8 cellular contexts compared by ENCODE assay signal in genomic region chr19:11881151-11881800, GRCh38. TPM values are rescaled to one million over a fixed set of nuclear protein-coding genes. Genes with fewer than 3 reads are reported as not detected.
A peak's percentile ranks its signal among the peaks of the same experiment; 100 is the strongest.
DNase-seq lines count a peak whose midpoint lies in the region; ATAC-seq and TF ChIP-seq lines count a peak whose summit lies in the region.

No MANE protein-coding gene starts in this region.

- no peak overlapping the region for H4K91ac ChIP-seq in trophoblast cell (ENCODE audit: low read depth, low read length)

- intact Hi-C loops in aorta (cut with DNase I) = loop anchor here (5.0 to 10.0 kb wide), 3 partner anchors 86 to 174 kb away; partner anchors contain the start of genes ZNF491 (in 1 of the 2) and ZNF878 (in 1 of the 2)

- H2BK12ac ChIP-seq in trophoblast cell (ENCODE audit: low read length) = no peak overlapping the region

- no peak overlapping the region for H3K23ac ChIP-seq in trophoblast cell (ENCODE audit: low read length)

- H4K8ac ChIP-seq in trophoblast cell (ENCODE audit: low read depth, low read length) = no peak overlapping the region

- no peaks in the 10 kb centered on the region for H3K79me1 ChIP-seq in trophoblast cell (ENCODE audit: low read length)

- H2BK5ac ChIP-seq in trophoblast cell (ENCODE audit: low read depth, low read length, poor library complexity) = no peak overlapping the region

- peaks cover 6% of the 10 kb centered on the region; the same call in 1 of the 2 replicates for H3K9me3 ChIP-seq in Karpas-422 (ENCODE audit: low read length)
- H3K9me3 ChIP-seq in RWPE2 (ENCODE audit: severe bottlenecking) = peaks cover 7% of the 10 kb centered on the region
- H3K9me3 ChIP-seq in gastroesophageal sphincter = no peaks in the 10 kb centered on the region
- H3K9me3 ChIP-seq in trophoblast cell (ENCODE audit: insufficient read depth, low read depth, low read length) = peaks cover 10% of the 10 kb centered on the region
- H3K9me3 ChIP-seq in aorta (ENCODE audit: control insufficient read depth, low read length) = no peaks in the 10 kb centered on the region

- H3K4me3 ChIP-seq in Karpas-422 (ENCODE audit: low read length) = no peak overlapping the region
- no peak overlapping the region for H3K4me3 ChIP-seq in RWPE2 (ENCODE audit: severe bottlenecking)
- no peak overlapping the region for H3K4me3 ChIP-seq in gastroesophageal sphincter
- H3K4me3 ChIP-seq in trophoblast cell (ENCODE audit: low read depth, low read length) = no peak overlapping the region
- H3K4me3 ChIP-seq in aorta (ENCODE audit: low read length in 2 of 2) = no peak overlapping the region

- in situ Hi-C loops in Caki2 (cut with HindIII; ENCODE audit: low pct_unique_long_range_greater_than_20kb, low sequenced_read_pairs) = no loop called here

- no peaks in the 10 kb centered on the region for H3K36me3 ChIP-seq in Karpas-422 (ENCODE audit: insufficient read depth, low read length)
- H3K36me3 ChIP-seq in RWPE2 (ENCODE audit: low read depth) = no peaks in the 10 kb centered on the region
- H3K36me3 ChIP-seq in gastroesophageal sphincter = no peaks in the 10 kb centered on the region
- no peaks in the 10 kb centered on the region for H3K36me3 ChIP-seq in trophoblast cell (ENCODE audit: control insufficient read depth in 1 of 2, insufficient read depth in 2 of 2, low read length in 2 of 2)
- no peaks in the 10 kb centered on the region for H3K36me3 ChIP-seq in aorta (ENCODE audit: control insufficient read depth in 1 of 2, insufficient read depth in 2 of 2, low read length in 1 of 2)

- TF ChIP-seq POLR2A in gastroesophageal sphincter (IDR thresholded peaks at IDR 0.05) = no peak

- H3K4me1 ChIP-seq in Karpas-422 (ENCODE audit: low read length) = no peaks in the 10 kb centered on the region
- no peaks in the 10 kb centered on the region for H3K4me1 ChIP-seq in RWPE2 (ENCODE audit: insufficient read depth, poor library complexity, severe bottlenecking)
- peaks cover 0 to 5% (median 2%) of the 10 kb centered on the region in 3 donors for H3K4me1 ChIP-seq in gastroesophageal sphincter
- H3K4me1 ChIP-seq in trophoblast cell (ENCODE audit: control insufficient read depth in 1 of 2, insufficient read depth in 2 of 2, low read length in 2 of 2) = no peaks in the 10 kb centered on the region
- no peaks in the 10 kb centered on the region for H3K4me1 ChIP-seq in aorta (ENCODE audit: control insufficient read depth in 1 of 2, insufficient read depth in 2 of 2, low read length in 2 of 2)

- H3K4me2 ChIP-seq in Karpas-422 (ENCODE audit: low read depth, low read length, poor library complexity, severe bottlenecking) = no peak overlapping the region
- H3K4me2 ChIP-seq in trophoblast cell (ENCODE audit: low read length) = no peak overlapping the region

- H3K9ac ChIP-seq in Karpas-422 (ENCODE audit: low read length) (no peak overlapping the region), trophoblast cell (ENCODE audit: low read length) (no peak overlapping the region)

- TF ChIP-seq EP300 in gastroesophageal sphincter (IDR thresholded peaks at IDR 0.05) = no peak

- H2AK5ac ChIP-seq in trophoblast cell (ENCODE audit: low read length) = no peak overlapping the region

- no peak overlapping the region for H3K18ac ChIP-seq in trophoblast cell (ENCODE audit: low read length)

- no peaks in the 10 kb centered on the region for H4K20me1 ChIP-seq in Karpas-422 (ENCODE audit: insufficient read depth, low read depth, low read length)

- H3K14ac ChIP-seq in trophoblast cell (ENCODE audit: low read length) = no peak overlapping the region

- DNase-seq in Caki2 (ENCODE audit: low read depth) (peak; percentile 26), Karpas-422 (peak; percentile 89), RWPE2 (ENCODE audit: low spot score) (no peak), trophoblast cell (peak; percentile 60 to 81), aorta (peak; percentile 50 to 69), DMS114 treated with DMSO at 0.1 percent for 48 hours (lab: John Stamatoyannopoulos, UW; ENCODE audit: unreplicated experiment) (no peak)
- DNase-seq in activated effector memory CD4-positive, alpha-beta T cell treated with anti-CD3 and anti-CD28 coated beads, Interleukin-2, amount 50 U/mL, for 16 hours = peak; percentile 79

- WGBS in gastroesophageal sphincter (ENCODE audit: low coverage in 1 of 2), 2 donors = 24% methylated on average over 6 to 7 of the region's 10 CpGs
- no CpG with 5 or more reads among the region's 10 CpGs for WGBS in trophoblast cell (ENCODE audit: extremely low coverage, insufficient coverage, insufficient read length)
- WGBS in aorta, 2 donors = 15 to 16% methylated on average over 10 of the region's 10 CpGs

- no peaks in the 10 kb centered on the region for H3K79me2 ChIP-seq in Karpas-422 (ENCODE audit: low read length)
- H3K79me2 ChIP-seq in trophoblast cell (ENCODE audit: control insufficient read depth, insufficient read depth, low read length, poor library complexity) = no peaks in the 10 kb centered on the region

- no peaks in the 10 kb centered on the region for H3K27me3 ChIP-seq in Karpas-422 (ENCODE audit: low read length)
- no peaks in the 10 kb centered on the region for H3K27me3 ChIP-seq in RWPE2 (ENCODE audit: insufficient read depth, poor library complexity, severe bottlenecking)
- H3K27me3 ChIP-seq in gastroesophageal sphincter = peaks cover 4% of the 10 kb centered on the region
- H3K27me3 ChIP-seq in trophoblast cell (ENCODE audit: insufficient read depth, low read length) = no peaks in the 10 kb centered on the region
- no peaks in the 10 kb centered on the region for H3K27me3 ChIP-seq in aorta (ENCODE audit: control insufficient read depth in 1 of 2, insufficient read depth in 2 of 2, low read length in 1 of 2)

- no peaks in the 10 kb centered on the region for H3K9me2 ChIP-seq in Karpas-422 (replicated peaks; ENCODE audit: insufficient read depth, low read length)

- ATAC-seq in RWPE2 (ENCODE audit: low read depth) (0 out of 3 replicates have a peak, but pooled peaks have one; percentile 31), gastroesophageal sphincter (no peak), aorta (ENCODE audit: low FRiP score) (peak; percentile 56)

- H2BK120ac ChIP-seq in trophoblast cell (ENCODE audit: insufficient read depth, low read length, poor library complexity) = no peak overlapping the region

- H2AFZ ChIP-seq in Karpas-422 (ENCODE audit: low read length) = no peak overlapping the region
- H2AFZ ChIP-seq in trophoblast cell (ENCODE audit: insufficient read depth, low read length, poor library complexity) = no peak overlapping the region

- H3K27ac ChIP-seq in Karpas-422 (ENCODE audit: low read length) (no peak overlapping the region), RWPE2 (ENCODE audit: poor library complexity, severe bottlenecking) (no peak overlapping the region), gastroesophageal sphincter (no peak overlapping the region), trophoblast cell (ENCODE audit: low read depth, low read length) (no peak overlapping the region), aorta (ENCODE audit: low read depth in 1 of 2, low read length in 2 of 2) (no peak overlapping the region)

- H4K12ac ChIP-seq in trophoblast cell (ENCODE audit: low read depth, low read length) = no peak overlapping the region

- no peak overlapping the region for H3K4ac ChIP-seq in trophoblast cell (ENCODE audit: low read depth, low read length)

- TF ChIP-seq CTCF in RWPE2 (IDR thresholded peaks at IDR 0.05; ENCODE audit: poor library complexity, severe bottlenecking) (peak; percentile 53), gastroesophageal sphincter (IDR thresholded peaks at IDR 0.05) (peak; percentile 55 to 77 (median 62))

RNA-seq across cellular contexts. Expression of gene ZNF69, which starts 6.3 kb away (rescaled TPM):
- 8.3 and 14.0 TPM in 2 replicates for total RNA-seq in Caki2 (2014; rRNA removed; shearing (Covaris generic); ENCODE audit: low replicate concordance)
- total RNA-seq in Karpas-422 (2014; rRNA removed; shearing (Covaris generic); ENCODE audit: low replicate concordance) = 6.6 and 12.9 TPM in 2 replicates
- total RNA-seq in gastroesophageal sphincter (10 to 100 TPM in 2 of 4 donors, 1 to 10 TPM in 2; 3.5 to 13.6 (median 9.1) TPM), aorta (10 to 100 TPM in 1 of 2 donors, 1 to 10 TPM in 1; 8.1 to 10.8 TPM)
- polyA plus RNA-seq in trophoblast cell (2013) = 11.1 and 11.2 TPM in 2 replicates
- polyA plus RNA-seq in aorta = 1 to 10 TPM; 1.3 to 6.5 TPM

RNA-seq across cellular contexts. Expression of gene ZNF439, which starts 32.8 kb away (rescaled TPM):
- not detected in 2 replicates for total RNA-seq in Caki2 (2014; rRNA removed; shearing (Covaris generic); ENCODE audit: low replicate concordance)
- total RNA-seq in Karpas-422 (2014; rRNA removed; shearing (Covaris generic); ENCODE audit: low replicate concordance) = 16.5 and 19.4 TPM in 2 replicates
- total RNA-seq in gastroesophageal sphincter (10 to 100 TPM in 2 of 4 donors, 1 to 10 TPM in 2; 6.5 to 18.1 (median 8.5) TPM), aorta (10 to 100 TPM in 1 of 2 donors, 1 to 10 TPM in 1; 9.4 to 13.3 TPM)
- 0.64 and 0.71 TPM in 2 replicates for polyA plus RNA-seq in trophoblast cell (2013)
- 10 to 100 TPM in 1 of 2 donors, 1 to 10 TPM in 1; 6.3 to 11.7 TPM for polyA plus RNA-seq in aorta

RNA-seq across cellular contexts. Expression of gene ZNF700, which starts 43.6 kb away (rescaled TPM):
- total RNA-seq in Caki2 (2014; rRNA removed; shearing (Covaris generic); ENCODE audit: low replicate concordance) = 2.8 and 11.5 TPM in 2 replicates
- 15.8 and 29.9 TPM in 2 replicates for total RNA-seq in Karpas-422 (2014; rRNA removed; shearing (Covaris generic); ENCODE audit: low replicate concordance)
- total RNA-seq in gastroesophageal sphincter = 10 to 100 TPM in 3 of 4 donors, 1 to 10 TPM in 1; 7.1 to 19.6 (median 11.4) TPM
- polyA plus RNA-seq in trophoblast cell (2013) = 4.1 and 4.2 TPM in 2 replicates
- 10 to 100 TPM; 11.6 to 19.2 TPM for total RNA-seq in aorta
- polyA plus RNA-seq in aorta = 10 to 100 TPM in 1 of 2 donors, 1 to 10 TPM in 1; 3.8 to 13.8 TPM

Comparison
In these comparisons a context has a peak if more than half of its experiments do, and no peak if none do; other contexts are left out.
1. DNase-seq: peak in Caki2 (single experiment), Karpas-422 (single experiment), activated effector memory CD4-positive, alpha-beta T cell treated with anti-CD3 and anti-CD28 coated beads, Interleukin-2, amount 50 U/mL, for 16 hours (single experiment), trophoblast cell (2 of 2) and aorta (2 of 2); none in RWPE2 (single experiment) and DMS114 treated with DMSO at 0.1 percent for 48 hours (single experiment).